8 cellular contexts compared by ENCODE assay signal in genomic region chr19:7868671-7869452, GRCh38. TPM values are rescaled to one million over a fixed set of nuclear protein-coding genes. Genes with fewer than 3 reads are reported as not detected.
DNase-seq lines count a peak whose midpoint lies in the region; ATAC-seq and TF ChIP-seq lines count a peak whose summit lies in the region.

No MANE protein-coding gene starts in this region.

- no peaks in the 10 kb centered on the region for H3K36me3 ChIP-seq in vagina

- no peak for TF ChIP-seq POLR2A in vagina (IDR thresholded peaks at IDR 0.05)

- H3K9me3 ChIP-seq in vagina = no peaks in the 10 kb centered on the region

- no peak overlapping the region for H3K27ac ChIP-seq in vagina

- H3K9me3 Mint-ChIP-seq in activated naive CD4-positive, alpha-beta T cell treated with anti-CD3 and anti-CD28 coated beads, Interleukin-2, amount 50 U/mL, for 72 hours = peaks cover 0 to 4% of the 10 kb centered on the region in 2 donors

- H3K27me3 ChIP-seq in vagina = no peaks in the 10 kb centered on the region

- in situ Hi-C loops in SK-MEL-5 (cut with HindIII; ENCODE audit: low pct_unique_long_range_greater_than_20kb, low sequenced_read_pairs) = no loop called here

- ATAC-seq in GM19035 (IDR thresholded peaks at IDR 0.05; ENCODE audit: unreplicated experiment) (peak; percentile 57), HG03280 (IDR thresholded peaks at IDR 0.05; ENCODE audit: unreplicated experiment) (peak; percentile 62), left ventricle myocardium superior (peak; percentile 78)
- ATAC-seq in activated naive CD4-positive, alpha-beta T cell treated with anti-CD3 and anti-CD28 coated beads, Interleukin-2, amount 50 U/mL, for 72 hours = peak; percentile 72 to 81

- peaks cover 52% of the 10 kb centered on the region for H3K4me1 ChIP-seq in vagina

- peak overlapping the region; percentile 44 to 47 for H3K4me3 ChIP-seq in vagina

- peak; percentile 80 for DNase-seq in AG08395 (ENCODE audit: low spot score)
- peak; percentile 87 for DNase-seq in SK-MEL-5 (ENCODE audit: low read depth, low spot score)
- DNase-seq in activated naive CD4-positive, alpha-beta T cell treated with anti-CD3 and anti-CD28 coated beads, Interleukin-2, amount 50 U/mL, for 72 hours (ENCODE audit: low spot score in 2 of 2) = peak; percentile 84 to 86
- DNase-seq in left ventricle myocardium superior = peak; percentile 82
- peak; percentile 34 for DNase-seq in renal cortical epithelial cell (ENCODE audit: low read depth)
- DNase-seq in vagina (ENCODE audit: extremely low spot score in 2 of 2) = no peak

- intact Hi-C loops in left ventricle myocardium superior (cut with micrococcal nuclease) = no loop called here
- intact Hi-C loops in vagina (cut with DNase I) = no loop called here

- no peaks in the 10 kb centered on the region for H3K36me3 Mint-ChIP-seq in activated naive CD4-positive, alpha-beta T cell treated with anti-CD3 and anti-CD28 coated beads, Interleukin-2, amount 50 U/mL, for 72 hours

- H3K27ac Mint-ChIP-seq in activated naive CD4-positive, alpha-beta T cell treated with anti-CD3 and anti-CD28 coated beads, Interleukin-2, amount 50 U/mL, for 72 hours = no peak overlapping the region

- TF ChIP-seq CTCF in vagina (IDR thresholded peaks at IDR 0.05) = peak; percentile 9 to 59 (median 39)

RNA-seq across cellular contexts. Expression of gene PRR36, which starts 5.3 kb away (rescaled TPM):
- 0.72 TPM in 1 of 2 replicates, not detected in the other for total RNA-seq in SK-MEL-5 (2014; rRNA removed; shearing (Covaris generic))
- 0.18 and 0.33 TPM in 2 replicates for polyA plus RNA-seq in SK-MEL-5 (2015; cell fraction: cytosol; rRNA removed)
- 0.36 TPM in 1 of 2 replicates, not detected in the other for polyA plus RNA-seq in SK-MEL-5 (2015; cell fraction: nucleus; rRNA removed)
- under 1 TPM; 0.20 to 0.97 TPM for total RNA-seq in activated naive CD4-positive, alpha-beta T cell treated with anti-CD3 and anti-CD28 coated beads, Interleukin-2, amount 50 U/mL, for 72 hours
- total RNA-seq in left ventricle myocardium superior = 0.15 TPM
- 0.17 and 0.35 TPM in 2 replicates for total RNA-seq in renal cortical epithelial cell
- total RNA-seq in vagina = not detected

RNA-seq across cellular contexts. Expression of gene LRRC8E, which starts 19.4 kb away (rescaled TPM):
- 0.08 TPM in 1 of 2 replicates, not detected in the other for total RNA-seq in SK-MEL-5 (2014; rRNA removed; shearing (Covaris generic))
- polyA plus RNA-seq in SK-MEL-5 (2015; cell fraction: cytosol; rRNA removed) = not detected in 2 replicates
- not detected in 2 replicates for polyA plus RNA-seq in SK-MEL-5 (2015; cell fraction: nucleus; rRNA removed)
- total RNA-seq in activated naive CD4-positive, alpha-beta T cell treated with anti-CD3 and anti-CD28 coated beads, Interleukin-2, amount 50 U/mL, for 72 hours = not detected
- total RNA-seq in left ventricle myocardium superior = 3.1 TPM
- 11.1 and 14.8 TPM in 2 replicates for total RNA-seq in renal cortical epithelial cell
- total RNA-seq in vagina = 6.6 TPM

RNA-seq across cellular contexts. Expression of gene MAP2K7, which starts 34.8 kb away (rescaled TPM):
- 5.7 and 6.4 TPM in 2 replicates for total RNA-seq in SK-MEL-5 (2014; rRNA removed; shearing (Covaris generic))
- polyA plus RNA-seq in SK-MEL-5 (2015; cell fraction: cytosol; rRNA removed) = 21.7 and 24.6 TPM in 2 replicates
- polyA plus RNA-seq in SK-MEL-5 (2015; cell fraction: nucleus; rRNA removed) = 60.7 and 77.9 TPM in 2 replicates
- total RNA-seq in activated naive CD4-positive, alpha-beta T cell treated with anti-CD3 and anti-CD28 coated beads, Interleukin-2, amount 50 U/mL, for 72 hours = 10 to 100 TPM; 38.4 to 55.3 TPM
- total RNA-seq in left ventricle myocardium superior = 30.4 TPM
- total RNA-seq in renal cortical epithelial cell = 9.6 and 19.0 TPM in 2 replicates
- 26.8 TPM for total RNA-seq in vagina

RNA-seq across cellular contexts. Expression of gene EVI5L, which starts 38.8 kb away (rescaled TPM):
- 4.8 and 7.2 TPM in 2 replicates for total RNA-seq in SK-MEL-5 (2014; rRNA removed; shearing (Covaris generic))
- polyA plus RNA-seq in SK-MEL-5 (2015; cell fraction: cytosol; rRNA removed) = 11.4 and 13.0 TPM in 2 replicates
- polyA plus RNA-seq in SK-MEL-5 (2015; cell fraction: nucleus; rRNA removed) = 10.7 and 12.2 TPM in 2 replicates
- total RNA-seq in activated naive CD4-positive, alpha-beta T cell treated with anti-CD3 and anti-CD28 coated beads, Interleukin-2, amount 50 U/mL, for 72 hours = 1 to 10 TPM; 4.6 to 7.8 TPM
- 23.5 TPM for total RNA-seq in left ventricle myocardium superior
- 10.8 and 22.9 TPM in 2 replicates for total RNA-seq in renal cortical epithelial cell
- total RNA-seq in vagina = 17.2 TPM

RNA-seq across cellular contexts. Expression of gene TGFBR3L, which starts 45.8 kb away (rescaled TPM):
- total RNA-seq in SK-MEL-5 (2014; rRNA removed; shearing (Covaris generic)) = not detected in 2 replicates
- polyA plus RNA-seq in SK-MEL-5 (2015; cell fraction: cytosol; rRNA removed) = 1.0 TPM in 1 of 2 replicates, not detected in the other
- polyA plus RNA-seq in SK-MEL-5 (2015; cell fraction: nucleus; rRNA removed) = not detected in 2 replicates
- total RNA-seq in activated naive CD4-positive, alpha-beta T cell treated with anti-CD3 and anti-CD28 coated beads, Interleukin-2, amount 50 U/mL, for 72 hours = 1 to 10 TPM; 3.3 to 5.8 TPM
- total RNA-seq in left ventricle myocardium superior (11.4 TPM), renal cortical epithelial cell (0.75 and 1.0 TPM in 2 replicates), vagina (1.5 TPM)

Comparison
In these comparisons a context has a peak if more than half of its experiments do, and no peak if none do; other contexts are left out.
1. DNase-seq: peak in AG08395 (single experiment), SK-MEL-5 (single experiment), activated naive CD4-positive, alpha-beta T cell treated with anti-CD3 and anti-CD28 coated beads, Interleukin-2, amount 50 U/mL, for 72 hours (2 of 2), left ventricle myocardium superior (single experiment) and renal cortical epithelial cell (single experiment); none in vagina (0 of 2).
2. Peak in every context shown above with its lines, with median percentiles within 50 percentile points of each other: ATAC-seq.